In the genomic region with DNA sequence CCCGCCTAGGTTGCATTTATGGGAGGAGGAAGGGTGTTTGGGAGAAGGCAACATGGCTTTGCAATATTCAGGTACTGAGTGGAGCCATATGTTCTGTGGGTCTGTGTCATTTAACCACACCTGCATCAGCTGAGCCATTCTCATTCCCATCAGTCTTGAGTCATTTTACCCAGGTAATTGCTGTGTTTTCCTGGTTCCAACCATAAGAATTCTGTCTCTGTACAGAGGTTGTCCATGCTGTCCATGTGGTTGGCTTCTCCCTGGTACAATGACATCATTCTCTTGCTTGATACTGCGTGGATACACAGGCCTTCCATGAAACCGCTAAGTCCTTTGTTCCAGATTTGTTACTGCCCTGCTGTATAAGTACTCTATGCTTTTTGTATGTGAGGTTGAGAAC, we compare ENCODE assay signal across 28 cellular contexts.
"Had no signal": no experiment of that assay in that cellular context is flagged by ENCODE, and none has a peak within 500 bp of the region (broad histone marks: within the 10 kb centered on the region; RNA-seq: fewer than 3 reads in every experiment).

No MANE protein-coding gene starts in this region.

- H3K4me1 Mint-ChIP-seq: activated CD4-positive, alpha-beta T cell treated with anti-CD3 and anti-CD28 coated beads, Interleukin-2, amount 10 ng/mL, durations not matched to agents 24 days and 14 days; activated CD8-positive, alpha-beta memory T cell treated with anti-CD3 and anti-CD28 coated beads, Interleukin-2, amount 10 ng/mL, durations not matched to agents 7 days and 5 days; activated naive CD8-positive, alpha-beta T cell treated with anti-CD3 and anti-CD28 coated beads, Interleukin-2, amount 50 U/mL, for 24 hours; T-helper 17 cell; WTC11 had no signal

- H3K4me3 Mint-ChIP-seq: activated CD4-positive, alpha-beta T cell treated with anti-CD3 and anti-CD28 coated beads, Interleukin-2, amount 10 ng/mL, durations not matched to agents 24 days and 14 days; activated CD8-positive, alpha-beta memory T cell treated with anti-CD3 and anti-CD28 coated beads, Interleukin-2, amount 10 ng/mL, durations not matched to agents 7 days and 5 days; activated naive CD8-positive, alpha-beta T cell treated with anti-CD3 and anti-CD28 coated beads, Interleukin-2, amount 50 U/mL, for 24 hours; activated T-cell treated with anti-CD3 and anti-CD28 coated beads, Interleukin-2, amount 50 U/mL, for 4 hours; IgD-negative memory B cell; T-helper 17 cell; WTC11 had no signal

- H3K27me3 ChIP-seq: ascending aorta, body of pancreas, cardiac muscle cell, MG63 had no signal

- DNase-seq: activated CD4-positive, alpha-beta T cell treated with anti-CD3 and anti-CD28 coated beads, Interleukin-2, amount 10 ng/mL, durations not matched to agents 24 days and 14 days; activated CD4-positive, alpha-beta T cell treated with anti-CD3 and anti-CD28 coated beads, Interleukin-2, amount 50 U/mL, for 48 hours; activated CD4-positive, CD25-positive, alpha-beta regulatory T cell treated with anti-CD3 and anti-CD28 coated beads, Interleukin-2, amount 50 U/mL, for 72 hours; activated CD8-positive, alpha-beta memory T cell treated with anti-CD3 and anti-CD28 coated beads, Interleukin-2, amount 10 ng/mL, durations not matched to agents 7 days and 5 days; activated effector memory CD4-positive, alpha-beta T cell treated with anti-CD3 and anti-CD28 coated beads, Interleukin-2, amount 50 U/mL, for 16 hours; activated naive CD4-positive, alpha-beta T cell treated with Interleukin-2 at 50 U/mL for 16 hours; activated naive CD8-positive, alpha-beta T cell treated with anti-CD3 and anti-CD28 coated beads, Interleukin-2, amount 50 U/mL, for 24 hours; activated T-cell treated with anti-CD3 and anti-CD28 coated beads, Interleukin-2, amount 50 U/mL, for 4 hours; amniotic stem cell; body of pancreas; KG1; MG63; MV-4-11; NCI-H1092 treated with DMSO at 0.1 percent for 48 hours; NCI-H1436; NCI-H187; NCI-H2081 treated with DMSO at 0.1 percent for 48 hours; NCI-H446 treated with DMSO at 0.1 percent for 48 hours; NCI-H524 treated with DMSO at 0.1 percent for 48 hours; NCI-H82; SIG-M5; T-helper 17 cell; T-helper 9 cell had no signal

- H3K27ac ChIP-seq: ascending aorta, body of pancreas, cardiac muscle cell had no signal

- H3K9me3 Mint-ChIP-seq: activated naive CD8-positive, alpha-beta T cell treated with anti-CD3 and anti-CD28 coated beads, Interleukin-2, amount 50 U/mL, for 24 hours; activated T-cell treated with anti-CD3 and anti-CD28 coated beads, Interleukin-2, amount 50 U/mL, for 4 hours; IgD-negative memory B cell had no signal

- H3K27ac Mint-ChIP-seq: activated CD4-positive, alpha-beta T cell treated with anti-CD3 and anti-CD28 coated beads, Interleukin-2, amount 10 ng/mL, durations not matched to agents 24 days and 14 days; activated CD8-positive, alpha-beta memory T cell treated with anti-CD3 and anti-CD28 coated beads, Interleukin-2, amount 10 ng/mL, durations not matched to agents 7 days and 5 days; activated naive CD4-positive, alpha-beta T cell treated with anti-CD3 and anti-CD28 coated beads, Interleukin-2, amount 50 U/mL, for 72 hours; activated naive CD8-positive, alpha-beta T cell treated with anti-CD3 and anti-CD28 coated beads, Interleukin-2, amount 50 U/mL, for 24 hours; IgD-negative memory B cell; T-helper 17 cell; WTC11 had no signal

- H3K4me1 ChIP-seq: ascending aorta, body of pancreas had no signal

- H3K9me3 ChIP-seq: ascending aorta, body of pancreas, MG63 had no signal

- H3K4me3 ChIP-seq: ascending aorta, body of pancreas, cardiac muscle cell, MG63 had no signal

- H3K36me3 ChIP-seq: ascending aorta, cardiac muscle cell had no signal

- ATAC-seq: activated CD8-positive, alpha-beta memory T cell treated with anti-CD3 and anti-CD28 coated beads, Interleukin-2, amount 10 ng/mL, durations not matched to agents 7 days and 5 days; activated naive CD4-positive, alpha-beta T cell treated with anti-CD3 and anti-CD28 coated beads, Interleukin-2, amount 50 U/mL, for 72 hours; activated naive CD8-positive, alpha-beta T cell treated with anti-CD3 and anti-CD28 coated beads, Interleukin-2, amount 50 U/mL, for 24 hours; activated T-cell treated with anti-CD3 and anti-CD28 coated beads, Interleukin-2, amount 50 U/mL, for 4 hours; body of pancreas; T-helper 17 cell; WTC11 had no signal

- H3K27me3 Mint-ChIP-seq: activated CD4-positive, alpha-beta T cell treated with anti-CD3 and anti-CD28 coated beads, Interleukin-2, amount 10 ng/mL, durations not matched to agents 24 days and 14 days; activated CD8-positive, alpha-beta memory T cell treated with anti-CD3 and anti-CD28 coated beads, Interleukin-2, amount 10 ng/mL, durations not matched to agents 7 days and 5 days; activated naive CD8-positive, alpha-beta T cell treated with anti-CD3 and anti-CD28 coated beads, Interleukin-2, amount 50 U/mL, for 24 hours; IgD-negative memory B cell; T-helper 17 cell had no signal
